ENCODE assay signal across 16 cellular contexts in the genomic region with DNA sequence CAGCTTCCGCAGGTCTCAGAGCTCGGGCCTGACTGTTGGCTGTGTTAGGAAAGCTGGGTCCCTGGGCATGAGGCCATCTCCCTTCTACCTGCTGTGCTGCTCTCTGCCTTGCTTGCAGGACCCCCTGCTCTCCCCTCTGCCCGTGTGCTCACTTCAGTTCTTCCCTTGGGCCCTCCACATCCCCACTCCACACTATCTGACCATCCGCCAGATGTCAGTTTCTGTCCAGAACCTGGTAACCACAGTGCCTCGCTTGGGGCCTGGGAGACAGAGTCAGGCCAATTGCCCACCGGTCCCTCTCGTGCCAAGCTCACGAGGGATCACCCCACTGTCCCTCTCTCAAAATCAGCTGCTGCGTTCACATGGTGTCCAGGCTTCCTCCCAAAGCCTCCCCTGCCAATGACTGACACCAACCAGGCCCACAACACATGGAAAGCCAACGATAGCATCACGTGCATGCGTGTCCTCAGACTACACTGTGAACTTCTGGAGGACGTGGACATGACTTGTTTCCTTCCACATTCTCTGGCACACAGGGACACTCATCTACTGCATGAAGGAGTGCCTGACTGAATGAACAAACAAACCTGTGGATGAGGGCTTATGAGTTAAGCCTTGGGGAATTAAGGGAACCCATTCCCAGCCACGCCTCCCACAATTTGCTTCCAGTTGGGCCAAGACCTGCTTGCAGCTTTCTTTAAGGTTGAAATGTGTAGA.
A peak's percentile ranks its signal among the peaks of the same experiment; 100 is the strongest.
DNase-seq lines count a peak whose midpoint lies in the region; ATAC-seq and TF ChIP-seq lines count a peak whose summit lies in the region.
"Had no signal": no experiment of that assay in that cellular context is flagged by ENCODE, and none has a peak within 500 bp of the region (broad histone marks: within the 10 kb centered on the region; RNA-seq: fewer than 3 reads in every experiment).

No MANE protein-coding gene starts in this region.

- no peak overlapping the region for H3K4me2 ChIP-seq in neural progenitor cell

- DNase-seq in Right ventricle myocardium inferior (ENCODE audit: missing footprints) (no peak), right atrium auricular region (ENCODE audit: low spot score) (no peak), cardiac septum (ENCODE audit: low spot score) (peak; percentile 51), neural progenitor cell (ENCODE audit: low spot score) (no peak), type B pancreatic cell (ENCODE audit: extremely low spot score, unreplicated experiment) (no peak), OCI-M2 (lab: John Stamatoyannopoulos, UW; ENCODE audit: unreplicated experiment) (no peak), SIG-M5 treated with dmso at 0.1 percent for 504 hours (lab: John Stamatoyannopoulos, UW; ENCODE audit: unreplicated experiment) (no peak)
- no peak for DNase-seq in stimulated activated CD8-positive, alpha-beta memory T cell treated with anti-CD3 and anti-CD28 coated beads, Interleukin-4, amount 100 ng/mL, for 48 hours
- DNase-seq: CD4-positive, alpha-beta memory T cell; DMS79 treated with DMSO at 0.1 percent for 48 hours; NCI-H187 treated with DMSO at 0.1 percent for 48 hours; NCI-H446 treated with DMSO at 0.1 percent for 48 hours; NCI-H748 treated with DMSO at 0.1 percent for 48 hours; SHP77 had no signal

- H3K9ac ChIP-seq in neural progenitor cell = no peak overlapping the region

- H3K27me3 Mint-ChIP-seq in neural progenitor cell (ENCODE audit: insufficient read depth, low read depth) = peaks cover 7% of the 10 kb centered on the region
- H3K27me3 Mint-ChIP-seq in type B pancreatic cell = peaks cover 16% of the 10 kb centered on the region

- ATAC-seq in Right ventricle myocardium inferior = peak; percentile 64
- ATAC-seq: HCT116, Panc1 had no signal

- H3K4me3 Mint-ChIP-seq in neural progenitor cell (no peak overlapping the region), type B pancreatic cell (no peak overlapping the region)
- H3K4me3 Mint-ChIP-seq: CD4-positive, alpha-beta memory T cell had no signal

- no peaks in the 10 kb centered on the region for H3K36me3 Mint-ChIP-seq in neural progenitor cell
- no peaks in the 10 kb centered on the region for H3K36me3 Mint-ChIP-seq in type B pancreatic cell
- H3K36me3 Mint-ChIP-seq: CD4-positive, alpha-beta memory T cell had no signal

- intact Hi-C loops in Right ventricle myocardium inferior (cut with DNase I) (no loop called here), cardiac septum (cut with DNase I) (loop anchor here (10.0 kb wide), 1 partner anchor 324 kb away; no protein-coding TSS in a partner anchor)

- H3K4me1 Mint-ChIP-seq in neural progenitor cell = peaks cover 10% of the 10 kb centered on the region
- H3K4me1 Mint-ChIP-seq in type B pancreatic cell (ENCODE audit: unreplicated experiment) = peaks cover 16% of the 10 kb centered on the region

- H3K4me1 ChIP-seq in right atrium auricular region (no peaks in the 10 kb centered on the region), neural progenitor cell (no peaks in the 10 kb centered on the region)

- H3K27ac Mint-ChIP-seq in neural progenitor cell (peak overlapping the region; percentile 65), type B pancreatic cell (peak overlapping the region; percentile 12)
- H3K27ac Mint-ChIP-seq: CD4-positive, alpha-beta memory T cell had no signal

- H3K36me3 ChIP-seq in right atrium auricular region (no peaks in the 10 kb centered on the region), neural progenitor cell (no peaks in the 10 kb centered on the region)

- TF ChIP-seq CTCF in right atrium auricular region (IDR thresholded peaks at IDR 0.05) (no peak), neural progenitor cell (IDR thresholded peaks at IDR 0.05) (no peak), type B pancreatic cell (conservative IDR thresholded peaks at IDR 0.05) (no peak)

- H4K20me1 ChIP-seq in neural progenitor cell (ENCODE audit: low read depth) = no peaks in the 10 kb centered on the region

- H2AFZ ChIP-seq in neural progenitor cell (replicated peaks) = no peak overlapping the region

- no peaks in the 10 kb centered on the region for H3K79me2 ChIP-seq in neural progenitor cell (ENCODE audit: low read depth)

- no peaks in the 10 kb centered on the region for H3K9me3 ChIP-seq in right atrium auricular region
- H3K9me3 ChIP-seq in neural progenitor cell (ENCODE audit: low read depth) = no peaks in the 10 kb centered on the region

- H3K27me3 ChIP-seq in right atrium auricular region (no peaks in the 10 kb centered on the region), neural progenitor cell (no peaks in the 10 kb centered on the region)

- H3F3A ChIP-seq in neural progenitor cell (ENCODE audit: low read depth) = no peaks in the 10 kb centered on the region

- H3K9me3 Mint-ChIP-seq in neural progenitor cell = no peaks in the 10 kb centered on the region
- H3K9me3 Mint-ChIP-seq in type B pancreatic cell = no peaks in the 10 kb centered on the region

- H3K27ac ChIP-seq in right atrium auricular region (no peak overlapping the region), neural progenitor cell (no peak overlapping the region)

- no peak overlapping the region for H3K4me3 ChIP-seq in right atrium auricular region
- H3K4me3 ChIP-seq in neural progenitor cell = no peak overlapping the region
